ENCODE assay signal across 7 cellular contexts in genomic region chr19:51593969-51594773, GRCh38. TPM values are rescaled to one million over a fixed set of nuclear protein-coding genes. Genes with fewer than 3 reads are reported as not detected.
DNase-seq lines count a peak whose midpoint lies in the region; ATAC-seq and TF ChIP-seq lines count a peak whose summit lies in the region.

No MANE protein-coding gene starts in this region.

- no peak overlapping the region for H3K27ac ChIP-seq in iPS DF 6.9 (ENCODE audit: low read length)
- peak overlapping the region; percentile 52 to 66 (median 62) for H3K27ac ChIP-seq in sigmoid colon

- H3K36me3 ChIP-seq in iPS DF 6.9 (ENCODE audit: control insufficient read depth, insufficient read depth, low read length) = no peaks in the 10 kb centered on the region
- no peaks in the 10 kb centered on the region for H3K36me3 ChIP-seq in sigmoid colon

- peak; percentile 93 for ATAC-seq in HG03060 (IDR thresholded peaks at IDR 0.05; ENCODE audit: low read depth, unreplicated experiment)

- intact Hi-C loops in sigmoid colon (cut with DNase I) = loop anchor here (1.0 to 2.0 kb wide), 2 partner anchors 23 to 485 kb away; partner anchors contain the start of genes CTU1 and ZNF175

- TF ChIP-seq EP300 in sigmoid colon (IDR thresholded peaks at IDR 0.05) = peak in 1 of 4 donors; percentile 25

- H3K27me3 ChIP-seq in iPS DF 6.9 (ENCODE audit: control insufficient read depth, insufficient read depth, low read length) (no peaks in the 10 kb centered on the region), sigmoid colon (peaks cover 0 to 14% (median 13%) of the 10 kb centered on the region in 3 donors)

- TF ChIP-seq POLR2A in GM18526 (IDR thresholded peaks at IDR 0.05; ENCODE audit: extremely low read depth, insufficient read length) (peak; percentile 41), sigmoid colon (IDR thresholded peaks at IDR 0.05) (no peak)

- no peaks in the 10 kb centered on the region for H3K9me3 ChIP-seq in iPS DF 6.9 (ENCODE audit: control insufficient read depth, insufficient read depth, low read length)
- no peaks in the 10 kb centered on the region for H3K9me3 ChIP-seq in sigmoid colon

- DNase-seq in NCI-H2107 (lab: John Stamatoyannopoulos, UW) (peak; percentile 79), UCSD-AML1 (lab: John Stamatoyannopoulos, UW; ENCODE audit: unreplicated experiment) (peak; percentile 97), brain pericyte (ENCODE audit: low read depth, low spot score) (peak; percentile 90), iPS DF 6.9 (ENCODE audit: low read depth, low spot score) (peak; percentile 89), sigmoid colon (peak; percentile 99)

- H3K4me1 ChIP-seq in iPS DF 6.9 (ENCODE audit: control insufficient read depth, insufficient read depth, low read length) = no peaks in the 10 kb centered on the region
- H3K4me1 ChIP-seq in sigmoid colon = peaks cover 0 to 18% (median 15%) of the 10 kb centered on the region in 4 donors

- H3K4me3 ChIP-seq in iPS DF 6.9 (ENCODE audit: low read length) = peak overlapping the region; percentile 71; the same call in 1 of the 2 replicates
- peak overlapping the region; percentile 53 to 62 (median 58) for H3K4me3 ChIP-seq in sigmoid colon

- no peak for TF ChIP-seq CTCF in sigmoid colon (IDR thresholded peaks at IDR 0.05)

- WGBS in iPS DF 6.9 (ENCODE audit: insufficient coverage, insufficient read length) = no CpG with 5 or more reads among the region's 61 CpGs
- WGBS in sigmoid colon, 2 donors = 1% methylated on average over 61 of the region's 61 CpGs

RNA-seq across cellular contexts. Expression of gene ZNF175, which starts 23.1 kb away (rescaled TPM):
- 1 to 10 TPM; 3.3 to 5.8 (median 5.2) TPM for total RNA-seq in sigmoid colon
- polyA plus RNA-seq in sigmoid colon = 1 to 10 TPM; 1.4 to 3.6 (median 3.6) TPM

RNA-seq across cellular contexts. Expression of gene SIGLEC5, which starts 36.0 kb away (rescaled TPM):
- under 1 TPM; 0.36 to 0.68 (median 0.52) TPM for total RNA-seq in sigmoid colon
- not detected for polyA plus RNA-seq in sigmoid colon

RNA-seq across cellular contexts. Expression of gene SIGLEC14, which starts 52.5 kb away (rescaled TPM):
- total RNA-seq in sigmoid colon = 1 to 10 TPM in 2 of 4 donors, under 1 TPM in 1, not detected in 1; 0.55 to 6.1 (median 5.6) TPM
- polyA plus RNA-seq in sigmoid colon = 10 to 100 TPM in 1 of 3 donors, 1 to 10 TPM in 2; 1.2 to 10.2 (median 5.3) TPM
